Comparison of ENCODE assay signal across 9 cellular contexts in the genomic region with DNA sequence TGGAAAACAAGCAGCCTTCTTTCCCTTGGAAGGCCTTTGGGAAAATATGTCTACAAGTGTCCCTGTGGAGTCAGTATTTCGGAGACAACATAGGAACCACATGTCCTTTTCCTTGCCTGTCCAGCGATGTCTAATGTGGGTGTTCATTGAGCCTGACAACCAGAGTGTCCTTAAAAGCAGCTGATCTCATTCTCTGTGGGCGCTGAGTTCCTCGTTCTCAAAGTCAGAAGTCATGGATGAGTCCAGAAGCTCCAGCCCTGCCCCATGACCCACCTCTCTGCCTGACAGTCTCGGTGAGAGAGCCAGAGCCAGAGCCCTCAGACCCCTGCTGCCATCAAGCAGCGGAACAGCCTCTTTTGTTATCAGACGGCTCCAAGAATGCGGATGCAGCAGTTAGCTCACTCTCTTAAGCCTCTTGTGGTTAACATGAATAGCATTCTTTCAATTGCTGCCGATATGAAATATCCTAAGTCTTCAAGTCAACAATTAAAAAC.
DNase-seq lines count a peak whose midpoint lies in the region; ATAC-seq, FAIRE-seq and TF ChIP-seq lines count a peak whose summit lies in the region.
"Had no signal": no experiment of that assay in that cellular context is flagged by ENCODE, and none has a peak within 500 bp of the region (broad histone marks: within the 10 kb centered on the region; RNA-seq: fewer than 3 reads in every experiment).

No MANE protein-coding gene starts in this region.

- H3K27me3 ChIP-seq in fibroblast of lung (ENCODE audit: control insufficient read depth, insufficient read depth, low read length) (no peaks in the 10 kb centered on the region), neural progenitor cell (no peaks in the 10 kb centered on the region)

- no peaks in the 10 kb centered on the region for H4K20me1 ChIP-seq in fibroblast of lung (ENCODE audit: control insufficient read depth, extremely low read depth, insufficient read depth, low read length)
- H4K20me1 ChIP-seq in neural progenitor cell (ENCODE audit: low read depth): no peaks in the 10 kb centered on the region

- H3K27ac ChIP-seq in fibroblast of lung (ENCODE audit: insufficient read depth, low read length) (peak overlapping the region; percentile 18), neural progenitor cell (no peak overlapping the region)

- peak overlapping the region; percentile 50 for H3K27ac Mint-ChIP-seq in neural progenitor cell
- no peak overlapping the region for H3K27ac Mint-ChIP-seq in activated T-cell treated with anti-CD3 and anti-CD28 coated beads, Interleukin-2, amount 50 U/mL, for 72 hours

- no peak for FAIRE-seq in frontal cortex (lab: Jason Lieb, UNC)
- FAIRE-seq: islet of Langerhans had no signal

- H3K9ac ChIP-seq in fibroblast of lung (ENCODE audit: insufficient read depth, low read length) (no peak overlapping the region), neural progenitor cell (no peak overlapping the region)

- H3K9me3 ChIP-seq in fibroblast of lung (ENCODE audit: control insufficient read depth, insufficient read depth, low read depth, low read length) (no peaks in the 10 kb centered on the region), neural progenitor cell (ENCODE audit: low read depth) (no peaks in the 10 kb centered on the region)

- TF ChIP-seq CTCF in fibroblast of lung (conservative IDR thresholded peaks at IDR 0.05 in 1 of 2, IDR thresholded peaks at IDR 0.05 in 1 of 2; ENCODE audit: low read depth in 1 of 2, low read length in 2 of 2) (peak; percentile 3 to 9), neural progenitor cell (IDR thresholded peaks at IDR 0.05) (peak; percentile 32)

- no peak overlapping the region for H3K4me3 ChIP-seq in fibroblast of lung (replicated peaks in 1 of 4; ENCODE audit: control extremely low read depth in 1 of 4, insufficient read depth in 1 of 4, low read depth in 3 of 4, low read length in 4 of 4)
- H3K4me3 ChIP-seq in neural progenitor cell: no peak overlapping the region

- DNase-seq in EL: peak; percentile 97
- peak; percentile 69 for DNase-seq in NCI-H460 (ENCODE audit: extremely low read depth, low read depth)
- peak; percentile 69 to 98 for DNase-seq in fibroblast of lung (ENCODE audit: low read depth in 2 of 2)
- peak; percentile 88 for DNase-seq in neural progenitor cell (ENCODE audit: low spot score)
- no peak for DNase-seq in activated T-cell treated with anti-CD3 and anti-CD28 coated beads, Interleukin-2, amount 50 U/mL, for 72 hours
- no peak for DNase-seq in frontal cortex (ENCODE audit: low spot score in 2 of 2)
- DNase-seq in activated effector memory CD4-positive, alpha-beta T cell treated with anti-CD3 and anti-CD28 coated beads, Interleukin-2, amount 50 U/mL, for 16 hours: no peak

- H3K4me1 Mint-ChIP-seq in neural progenitor cell: peaks cover 16% of the 10 kb centered on the region
- H3K4me1 Mint-ChIP-seq in activated T-cell treated with anti-CD3 and anti-CD28 coated beads, Interleukin-2, amount 50 U/mL, for 72 hours (ENCODE audit: low read depth): no peaks in the 10 kb centered on the region

- H3K79me2 ChIP-seq in fibroblast of lung (ENCODE audit: control insufficient read depth, insufficient read depth, low read length): no peaks in the 10 kb centered on the region
- H3K79me2 ChIP-seq in neural progenitor cell (ENCODE audit: low read depth): no peaks in the 10 kb centered on the region

- no peak overlapping the region for H3K4me3 Mint-ChIP-seq in neural progenitor cell
- H3K4me3 Mint-ChIP-seq in activated T-cell treated with anti-CD3 and anti-CD28 coated beads, Interleukin-2, amount 50 U/mL, for 72 hours: no peak overlapping the region

- peaks cover 3% of the 10 kb centered on the region for H3K9me3 Mint-ChIP-seq in neural progenitor cell
- peaks cover 2 to 5% of the 10 kb centered on the region in 2 donors for H3K9me3 Mint-ChIP-seq in activated T-cell treated with anti-CD3 and anti-CD28 coated beads, Interleukin-2, amount 50 U/mL, for 72 hours

- no peaks in the 10 kb centered on the region for H3F3A ChIP-seq in neural progenitor cell (ENCODE audit: low read depth)

- peak overlapping the region; percentile 6 for H2AFZ ChIP-seq in fibroblast of lung (ENCODE audit: low read length)
- H2AFZ ChIP-seq in neural progenitor cell (replicated peaks): peak overlapping the region; percentile 63

- peaks cover 2% of the 10 kb centered on the region for H3K4me1 ChIP-seq in fibroblast of lung (ENCODE audit: control insufficient read depth, extremely low read depth, insufficient read depth, low read length)
- peaks cover 19% of the 10 kb centered on the region for H3K4me1 ChIP-seq in neural progenitor cell

- ATAC-seq in activated T-cell treated with anti-CD3 and anti-CD28 coated beads, Interleukin-2, amount 50 U/mL, for 72 hours (replicated peaks in 1 of 2): no peak
- no peak for ATAC-seq in GM18909 (IDR thresholded peaks at IDR 0.05; ENCODE audit: poor library complexity, unreplicated experiment)

- H3K4me2 ChIP-seq in fibroblast of lung (ENCODE audit: extremely low read depth, insufficient read depth, low read length) (peak overlapping the region; percentile 44), neural progenitor cell (no peak overlapping the region)

- H3K27me3 Mint-ChIP-seq in neural progenitor cell (ENCODE audit: insufficient read depth, low read depth): peaks cover 2% of the 10 kb centered on the region
- H3K27me3 Mint-ChIP-seq in activated T-cell treated with anti-CD3 and anti-CD28 coated beads, Interleukin-2, amount 50 U/mL, for 72 hours (ENCODE audit: low read depth): no peaks in the 10 kb centered on the region

- no peaks in the 10 kb centered on the region for H3K36me3 Mint-ChIP-seq in neural progenitor cell
- no peaks in the 10 kb centered on the region for H3K36me3 Mint-ChIP-seq in activated T-cell treated with anti-CD3 and anti-CD28 coated beads, Interleukin-2, amount 50 U/mL, for 72 hours (ENCODE audit: insufficient read depth in 2 of 2)

- no peaks in the 10 kb centered on the region for H3K36me3 ChIP-seq in fibroblast of lung (ENCODE audit: control insufficient read depth, insufficient read depth, low read length)
- H3K36me3 ChIP-seq in neural progenitor cell: no peaks in the 10 kb centered on the region

Comparison
In these comparisons a context has a peak if more than half of its experiments do, and no peak if none do; other contexts are left out.
1. DNase-seq: peak in EL (single experiment), NCI-H460 (single experiment), fibroblast of lung (2 of 2) and neural progenitor cell (single experiment); none in activated T-cell treated with anti-CD3 and anti-CD28 coated beads, Interleukin-2, amount 50 U/mL, for 72 hours (0 of 2), frontal cortex (0 of 2) and activated effector memory CD4-positive, alpha-beta T cell treated with anti-CD3 and anti-CD28 coated beads, Interleukin-2, amount 50 U/mL, for 16 hours (single experiment).